ENCODE assay signal across 21 cellular contexts in genomic region chr6:81812416-81812815, GRCh38. TPM values are rescaled to one million over a fixed set of nuclear protein-coding genes. Genes with fewer than 3 reads are reported as not detected.
DNase-seq lines count a peak whose midpoint lies in the region; ATAC-seq and TF ChIP-seq lines count a peak whose summit lies in the region.
"Had no signal": no experiment of that assay in that cellular context is flagged by ENCODE, and none has a peak within 500 bp of the region (broad histone marks: within the 10 kb centered on the region; RNA-seq: fewer than 3 reads in every experiment).

No MANE protein-coding gene starts in this region.

- H3K56ac ChIP-seq in mesendoderm (ENCODE audit: low read length), result no peak overlapping the region

- no peak overlapping the region for H4K5ac ChIP-seq in mesendoderm (ENCODE audit: low read length)

- no peak overlapping the region for H2BK15ac ChIP-seq in mesendoderm (replicated peaks; ENCODE audit: low read depth)

- no peak overlapping the region for H2BK120ac ChIP-seq in mesendoderm (ENCODE audit: low read depth, low read length)

- H3K4me3 ChIP-seq in body of pancreas (no peak overlapping the region), mesendoderm (ENCODE audit: low read length) (no peak overlapping the region)
- H3K4me3 ChIP-seq: cardiac muscle cell, GM23248, pancreas, thoracic aorta had no signal

- H3K27me3 Mint-ChIP-seq in stimulated activated naive CD8-positive, alpha-beta T cell treated with anti-CD3 and anti-CD28 coated beads, Interleukin-15, Interleukin-2, amounts not matched to agents 100 ng/mL and 50 ng/mL, for 24 hours, result peaks cover 18% of the 10 kb centered on the region

- H3K4me3 Mint-ChIP-seq in stimulated activated naive CD8-positive, alpha-beta T cell treated with anti-CD3 and anti-CD28 coated beads, Interleukin-15, Interleukin-2, amounts not matched to agents 100 ng/mL and 50 ng/mL, for 24 hours, result peak overlapping the region; percentile 27

- H3K36me3 ChIP-seq in body of pancreas (replicated peaks in 1 of 2; ENCODE audit: insufficient read depth in 1 of 2, low read depth in 2 of 2) (no peaks in the 10 kb centered on the region), mesendoderm (ENCODE audit: control insufficient read depth, insufficient read depth, low read length) (no peaks in the 10 kb centered on the region)
- H3K36me3 ChIP-seq: cardiac muscle cell, pancreas, thoracic aorta had no signal

- no peak for ATAC-seq in stimulated activated naive CD8-positive, alpha-beta T cell treated with anti-CD3 and anti-CD28 coated beads, Interleukin-15, Interleukin-2, amounts not matched to agents 100 U/mL and 50 U/mL, for 24 hours
- ATAC-seq in GM19463 (IDR thresholded peaks at IDR 0.05; ENCODE audit: unreplicated experiment) (no peak), body of pancreas (no peak)

- no peaks in the 10 kb centered on the region for H3K9me3 ChIP-seq in body of pancreas
- H3K9me3 ChIP-seq: pancreas, thoracic aorta had no signal

- H2AK5ac ChIP-seq in mesendoderm (ENCODE audit: low read length), result no peak overlapping the region

- no peak overlapping the region for H3K4ac ChIP-seq in mesendoderm (ENCODE audit: low read depth, low read length)

- H3K36me3 Mint-ChIP-seq in stimulated activated naive CD8-positive, alpha-beta T cell treated with anti-CD3 and anti-CD28 coated beads, Interleukin-15, Interleukin-2, amounts not matched to agents 100 ng/mL and 50 ng/mL, for 24 hours (ENCODE audit: low read depth), result no peaks in the 10 kb centered on the region

- peaks cover 8% of the 10 kb centered on the region for H3K4me1 Mint-ChIP-seq in stimulated activated naive CD8-positive, alpha-beta T cell treated with anti-CD3 and anti-CD28 coated beads, Interleukin-15, Interleukin-2, amounts not matched to agents 100 ng/mL and 50 ng/mL, for 24 hours (ENCODE audit: low read depth)

- H3K4me2 ChIP-seq in mesendoderm (ENCODE audit: low read length), result no peak overlapping the region

- H3K4me1 ChIP-seq in body of pancreas (no peaks in the 10 kb centered on the region), mesendoderm (ENCODE audit: control insufficient read depth, low read depth, low read length) (no peaks in the 10 kb centered on the region)

- no peak for TF ChIP-seq CTCF in body of pancreas (IDR thresholded peaks at IDR 0.05)

- no peak overlapping the region for H4K8ac ChIP-seq in mesendoderm (ENCODE audit: low read depth, low read length)

- no peak overlapping the region for H3K23ac ChIP-seq in mesendoderm (ENCODE audit: low read length)

- peak overlapping the region; percentile 30 for H3K27ac ChIP-seq in caudate nucleus (ENCODE audit: low read depth, low read length)
- no peak overlapping the region for H3K27ac ChIP-seq in body of pancreas
- no peak overlapping the region for H3K27ac ChIP-seq in mesendoderm (ENCODE audit: low read depth, low read length)
- H3K27ac ChIP-seq: C4-2B, cardiac muscle cell, GM23248, pancreas, thoracic aorta, VCaP had no signal

- H3K18ac ChIP-seq in mesendoderm (ENCODE audit: low read length), result no peak overlapping the region

- WGBS in body of pancreas, 2 donors, result 57 to 74% methylated on average over 4 of the region's 4 CpGs
- no CpG with 5 or more reads among the region's 4 CpGs for WGBS in mesendoderm (ENCODE audit: extremely low coverage, insufficient coverage, low lambda C conversion rate)

- no peak overlapping the region for H2BK5ac ChIP-seq in mesendoderm (ENCODE audit: low read length)

- H3K79me2 ChIP-seq in mesendoderm (ENCODE audit: control insufficient read depth, insufficient read depth, low read length), result no peaks in the 10 kb centered on the region

- no peaks in the 10 kb centered on the region for H3K27me3 ChIP-seq in body of pancreas
- no peaks in the 10 kb centered on the region for H3K27me3 ChIP-seq in mesendoderm (ENCODE audit: insufficient read depth, low read length, poor library complexity)
- H3K27me3 ChIP-seq: cardiac muscle cell, pancreas had no signal

- no peak for TF ChIP-seq POLR2A in body of pancreas (IDR thresholded peaks at IDR 0.05)

- H3K9me3 Mint-ChIP-seq in stimulated activated naive CD8-positive, alpha-beta T cell treated with anti-CD3 and anti-CD28 coated beads, Interleukin-15, Interleukin-2, amounts not matched to agents 100 ng/mL and 50 ng/mL, for 24 hours, result no peaks in the 10 kb centered on the region

- H3K27ac Mint-ChIP-seq in stimulated activated naive CD8-positive, alpha-beta T cell treated with anti-CD3 and anti-CD28 coated beads, Interleukin-15, Interleukin-2, amounts not matched to agents 100 ng/mL and 50 ng/mL, for 24 hours, result no peak overlapping the region

- H3K79me1 ChIP-seq in mesendoderm (ENCODE audit: low read length), result no peaks in the 10 kb centered on the region

- H3K9ac ChIP-seq in mesendoderm (ENCODE audit: low read length), result no peak overlapping the region
- H3K9ac ChIP-seq: GM23248 had no signal

- DNase-seq in stimulated activated naive CD8-positive, alpha-beta T cell treated with anti-CD3 and anti-CD28 coated beads, Interleukin-15, Interleukin-2, amounts not matched to agents 100 U/mL and 50 U/mL, for 24 hours, result no peak
- DNase-seq in NOMO-1 treated with DMSO at 0.1 percent for 48 hours (lab: John Stamatoyannopoulos, UW; ENCODE audit: unreplicated experiment) (peak; percentile 87), caudate nucleus (lab: John Stamatoyannopoulos, UW) (no peak), amniotic stem cell (lab: John Stamatoyannopoulos, UW) (no peak), body of pancreas (no peak), mesendoderm (no peak)
- DNase-seq: amygdala, foreskin fibroblast, GM23248, kidney, mammary epithelial cell, NCI-H1048, NCI-H2029 treated with DMSO at 0.1 percent for 48 hours, NCI-H446, pancreas had no signal

- intact Hi-C loops in body of pancreas (cut with DNase I), result no loop called here

RNA-seq across cellular contexts. Expression of gene TENT5A, which starts 59.9 kb away (rescaled TPM):
- 1 to 10 TPM; 7.3 to 8.2 TPM for total RNA-seq in body of pancreas
- polyA plus RNA-seq in mesendoderm (2013, experiment 1 of 2), result 0.69 TPM
- polyA plus RNA-seq in mesendoderm (2013, experiment 2 of 2), result 0.62 TPM
